In the genomic region with DNA sequence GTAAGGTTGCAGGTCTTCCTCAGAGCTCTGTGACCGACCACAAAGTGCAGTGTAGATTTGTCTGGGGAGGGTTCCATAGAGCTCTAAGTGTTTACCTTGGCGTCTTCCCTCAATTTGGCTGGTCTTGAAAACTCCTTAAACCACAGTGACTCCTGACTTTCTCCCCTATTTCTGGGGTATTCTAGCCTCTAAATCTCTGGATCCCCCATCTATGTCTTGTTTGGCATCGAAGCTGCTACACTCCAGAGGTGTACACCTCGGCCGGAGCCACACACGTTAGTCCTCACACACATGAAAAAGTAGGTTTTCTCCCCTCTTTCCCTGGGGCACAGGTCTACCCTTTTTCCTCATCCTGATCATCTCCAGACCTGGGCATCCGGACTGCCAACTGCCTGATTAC, we compare ENCODE assay signal across 21 cellular contexts. TPM values are rescaled to one million over a fixed set of nuclear protein-coding genes. Genes with fewer than 3 reads are reported as not detected.
DNase-seq lines count a peak whose midpoint lies in the region; ATAC-seq and TF ChIP-seq lines count a peak whose summit lies in the region.
"Had no signal": no experiment of that assay in that cellular context is flagged by ENCODE, and none has a peak within 500 bp of the region (broad histone marks: within the 10 kb centered on the region; RNA-seq: fewer than 3 reads in every experiment).

No MANE protein-coding gene starts in this region.

- peaks cover 17% of the 10 kb centered on the region for H3K27me3 ChIP-seq in neural progenitor cell

- peaks cover 31% of the 10 kb centered on the region for H3F3A ChIP-seq in neural progenitor cell (ENCODE audit: low read depth)

- H3K4me3 ChIP-seq in neural progenitor cell, result no peak overlapping the region
- H3K4me3 ChIP-seq: BLaER1, GM12878, HAP-1, K562 had no signal

- no peak for ATAC-seq in activated CD8-positive, alpha-beta memory T cell treated with anti-CD3 and anti-CD28 coated beads, Interleukin-2, amount 10 ng/mL, durations not matched to agents 7 days and 5 days
- ATAC-seq in HG02884 (IDR thresholded peaks at IDR 0.05; ENCODE audit: unreplicated experiment), result no peak
- ATAC-seq: GM12878, K562 had no signal

- H4K20me1 ChIP-seq in neural progenitor cell (ENCODE audit: low read depth), result no peaks in the 10 kb centered on the region

- no peak overlapping the region for H3K4me3 Mint-ChIP-seq in activated CD8-positive, alpha-beta memory T cell treated with anti-CD3 and anti-CD28 coated beads, Interleukin-2, amount 10 ng/mL, durations not matched to agents 7 days and 5 days
- H3K4me3 Mint-ChIP-seq in activated T-helper 1 cell treated with anti-CD3 and anti-CD28 coated beads, Interleukin-12 subunit alpha, Interleukin-12 subunit beta, Interleukin-2, Interleukin-4 antibody, amounts not matched to agents 30 ng/mL and 10 ng/mL and 1 ng/mL, durations not matched to agents 14 hours and 24 hours and 36 hours, result no peak overlapping the region
- H3K4me3 Mint-ChIP-seq in neural progenitor cell (no peak overlapping the region), immature natural killer cell (no peak overlapping the region)
- H3K4me3 Mint-ChIP-seq: CD14-positive monocyte; CD4-positive, alpha-beta memory T cell had no signal

- no peak overlapping the region for H3K27ac ChIP-seq in neural progenitor cell
- H3K27ac ChIP-seq: BLaER1 had no signal

- H3K4me1 Mint-ChIP-seq in activated CD8-positive, alpha-beta memory T cell treated with anti-CD3 and anti-CD28 coated beads, Interleukin-2, amount 10 ng/mL, durations not matched to agents 7 days and 5 days, result peaks cover 60% of the 10 kb centered on the region
- H3K4me1 Mint-ChIP-seq in activated T-helper 1 cell treated with anti-CD3 and anti-CD28 coated beads, Interleukin-12 subunit alpha, Interleukin-12 subunit beta, Interleukin-2, Interleukin-4 antibody, amounts not matched to agents 30 ng/mL and 10 ng/mL and 1 ng/mL, durations not matched to agents 14 hours and 24 hours and 36 hours (ENCODE audit: low read depth), result peaks cover 73% of the 10 kb centered on the region
- H3K4me1 Mint-ChIP-seq in neural progenitor cell (peaks cover 24% of the 10 kb centered on the region), immature natural killer cell (no peaks in the 10 kb centered on the region)
- H3K4me1 Mint-ChIP-seq: CD14-positive monocyte had no signal

- no peak overlapping the region for H2AFZ ChIP-seq in neural progenitor cell (replicated peaks)

- peaks cover 74% of the 10 kb centered on the region for H3K27me3 Mint-ChIP-seq in activated CD8-positive, alpha-beta memory T cell treated with anti-CD3 and anti-CD28 coated beads, Interleukin-2, amount 10 ng/mL, durations not matched to agents 7 days and 5 days
- H3K27me3 Mint-ChIP-seq in activated T-helper 1 cell treated with anti-CD3 and anti-CD28 coated beads, Interleukin-12 subunit alpha, Interleukin-12 subunit beta, Interleukin-2, Interleukin-4 antibody, amounts not matched to agents 30 ng/mL and 10 ng/mL and 1 ng/mL, durations not matched to agents 14 hours and 24 hours and 36 hours (ENCODE audit: insufficient read depth), result peaks cover 52% of the 10 kb centered on the region
- H3K27me3 Mint-ChIP-seq in neural progenitor cell (ENCODE audit: insufficient read depth, low read depth) (peaks cover 30% of the 10 kb centered on the region), immature natural killer cell (ENCODE audit: low read depth in 3 of 3) (peaks cover 8 to 28% (median 9%) of the 10 kb centered on the region in 3 donors)

- H3K36me3 ChIP-seq in neural progenitor cell, result no peaks in the 10 kb centered on the region
- H3K36me3 ChIP-seq: BLaER1, HAP-1 had no signal

- no peaks in the 10 kb centered on the region for H3K9me3 Mint-ChIP-seq in activated CD8-positive, alpha-beta memory T cell treated with anti-CD3 and anti-CD28 coated beads, Interleukin-2, amount 10 ng/mL, durations not matched to agents 7 days and 5 days (ENCODE audit: low read depth)
- no peaks in the 10 kb centered on the region for H3K9me3 Mint-ChIP-seq in activated T-helper 1 cell treated with anti-CD3 and anti-CD28 coated beads, Interleukin-12 subunit alpha, Interleukin-12 subunit beta, Interleukin-2, Interleukin-4 antibody, amounts not matched to agents 30 ng/mL and 10 ng/mL and 1 ng/mL, durations not matched to agents 14 hours and 24 hours and 36 hours
- H3K9me3 Mint-ChIP-seq in neural progenitor cell (no peaks in the 10 kb centered on the region), immature natural killer cell (peaks cover 0 to 1% (median 0%) of the 10 kb centered on the region in 6 donors)
- H3K9me3 Mint-ChIP-seq: CD4-positive, alpha-beta memory T cell had no signal

- H3K4me2 ChIP-seq in neural progenitor cell, result no peak overlapping the region
- H3K4me2 ChIP-seq: BLaER1 had no signal

- intact Hi-C loops in activated T-helper 1 cell treated with anti-CD3 and anti-CD28 coated beads, Interleukin-12 subunit alpha, Interleukin-12 subunit beta, Interleukin-2, Interleukin-4 antibody, amounts not matched to agents 30 ng/mL and 10 ng/mL and 1 ng/mL, durations not matched to agents 14 hours and 24 hours and 36 hours (cut with micrococcal nuclease), result no loop called here

- no peak overlapping the region for H3K9ac ChIP-seq in neural progenitor cell
- H3K9ac ChIP-seq: BLaER1 had no signal

- no peak for DNase-seq in activated CD8-positive, alpha-beta memory T cell treated with anti-CD3 and anti-CD28 coated beads, Interleukin-2, amount 10 ng/mL, durations not matched to agents 7 days and 5 days
- DNase-seq in activated CD8-positive, alpha-beta memory T cell treated with anti-CD3 and anti-CD28 coated beads, Interleukin-2, amount 50 U/mL, for 48 hours, result no peak
- no peak for DNase-seq in activated T-helper 1 cell treated with anti-CD3 and anti-CD28 coated beads, Interleukin-12 subunit alpha, Interleukin-12 subunit beta, Interleukin-2, Interleukin-4 antibody, amounts not matched to agents 30 ng/mL and 10 ng/mL and 1 ng/mL, durations not matched to agents 14 hours and 24 hours and 36 hours (ENCODE audit: low spot score)
- no peak for DNase-seq in neural progenitor cell (ENCODE audit: low spot score)
- no peak for DNase-seq in stimulated activated CD4-positive, alpha-beta T cell treated with anti-CD3 and anti-CD28 coated beads, Interleukin-4, amount 100 ng/mL, for 1 hour
- DNase-seq in iPS-NIHi11 (ENCODE audit: low spot score), result no peak
- no peak for DNase-seq in immature natural killer cell
- DNase-seq: 8988T; CD4-positive, alpha-beta memory T cell; DMS153; DND-41; EL had no signal

- H3K79me2 ChIP-seq in neural progenitor cell (ENCODE audit: low read depth), result no peaks in the 10 kb centered on the region

- H3K36me3 Mint-ChIP-seq in activated CD8-positive, alpha-beta memory T cell treated with anti-CD3 and anti-CD28 coated beads, Interleukin-2, amount 10 ng/mL, durations not matched to agents 7 days and 5 days, result peaks cover 13% of the 10 kb centered on the region
- H3K36me3 Mint-ChIP-seq in activated T-helper 1 cell treated with anti-CD3 and anti-CD28 coated beads, Interleukin-12 subunit alpha, Interleukin-12 subunit beta, Interleukin-2, Interleukin-4 antibody, amounts not matched to agents 30 ng/mL and 10 ng/mL and 1 ng/mL, durations not matched to agents 14 hours and 24 hours and 36 hours (ENCODE audit: low read depth), result peaks cover 2% of the 10 kb centered on the region
- H3K36me3 Mint-ChIP-seq in neural progenitor cell (no peaks in the 10 kb centered on the region), immature natural killer cell (no peaks in the 10 kb centered on the region)
- H3K36me3 Mint-ChIP-seq: CD14-positive monocyte; CD4-positive, alpha-beta memory T cell had no signal

- H3K9me3 ChIP-seq in neural progenitor cell (ENCODE audit: low read depth), result no peaks in the 10 kb centered on the region
- H3K9me3 ChIP-seq: BLaER1, HAP-1 had no signal

- no peak for TF ChIP-seq CTCF in neural progenitor cell (IDR thresholded peaks at IDR 0.05)

- peak overlapping the region; percentile 35 for H3K27ac Mint-ChIP-seq in activated CD8-positive, alpha-beta memory T cell treated with anti-CD3 and anti-CD28 coated beads, Interleukin-2, amount 10 ng/mL, durations not matched to agents 7 days and 5 days
- peak overlapping the region; percentile 53 for H3K27ac Mint-ChIP-seq in activated T-helper 1 cell treated with anti-CD3 and anti-CD28 coated beads, Interleukin-12 subunit alpha, Interleukin-12 subunit beta, Interleukin-2, Interleukin-4 antibody, amounts not matched to agents 30 ng/mL and 10 ng/mL and 1 ng/mL, durations not matched to agents 14 hours and 24 hours and 36 hours
- H3K27ac Mint-ChIP-seq in neural progenitor cell (peak overlapping the region; percentile 37), immature natural killer cell (no peak overlapping the region)
- H3K27ac Mint-ChIP-seq: CD4-positive, alpha-beta memory T cell had no signal

- H3K4me1 ChIP-seq in neural progenitor cell, result peaks cover 47% of the 10 kb centered on the region
- H3K4me1 ChIP-seq: HAP-1 had no signal

- CTCF ChIA-PET in activated CD8-positive, alpha-beta memory T cell treated with anti-CD3 and anti-CD28 coated beads, Interleukin-2, amount 10 ng/mL, durations not matched to agents 7 days and 5 days (lab: Charles Lee), result interaction anchor here (1.0 to 10.2 kb wide), 3 partner anchors 11 to 76 kb away, joined by 3 to 161 read pairs (median 126); no protein-coding TSS in a partner anchor

RNA-seq across cellular contexts. Expression of a gene that starts 5.0 kb away (rescaled TPM):
- total RNA-seq in activated CD8-positive, alpha-beta memory T cell treated with anti-CD3 and anti-CD28 coated beads, Interleukin-2, amount 10 ng/mL, durations not matched to agents 7 days and 5 days, result not detected
- total RNA-seq in activated T-helper 1 cell treated with anti-CD3 and anti-CD28 coated beads, Interleukin-12 subunit alpha, Interleukin-12 subunit beta, Interleukin-2, Interleukin-4 antibody, amounts not matched to agents 30 ng/mL and 10 ng/mL and 1 ng/mL, durations not matched to agents 14 hours and 24 hours and 36 hours, result 0.36 TPM in 1 of 2 replicates, not detected in the other
- total RNA-seq in neural progenitor cell (ENCODE audit: low replicate concordance), result 1.4 TPM in 1 of 2 replicates, not detected in the other
- not detected for polyA plus RNA-seq in immature natural killer cell
- total RNA-seq: A673; CD4-positive, alpha-beta memory T cell; G401; K562 had no signal
- polyA plus RNA-seq: AG04450; CD4-positive, alpha-beta memory T cell; K562 had no signal

RNA-seq across cellular contexts. Expression of a gene that starts 34.1 kb away (rescaled TPM):
- total RNA-seq in activated CD8-positive, alpha-beta memory T cell treated with anti-CD3 and anti-CD28 coated beads, Interleukin-2, amount 10 ng/mL, durations not matched to agents 7 days and 5 days, result 10 to 100 TPM in 1 of 2 experiments, 1 to 10 TPM in 1; 6.5 to 10.5 TPM
- total RNA-seq in activated T-helper 1 cell treated with anti-CD3 and anti-CD28 coated beads, Interleukin-12 subunit alpha, Interleukin-12 subunit beta, Interleukin-2, Interleukin-4 antibody, amounts not matched to agents 30 ng/mL and 10 ng/mL and 1 ng/mL, durations not matched to agents 14 hours and 24 hours and 36 hours, result 6.7 and 7.3 TPM in 2 replicates
- 0.46 and 0.47 TPM in 2 replicates for total RNA-seq in neural progenitor cell (ENCODE audit: low replicate concordance)
- polyA plus RNA-seq in immature natural killer cell, result 1 to 10 TPM; 1.9 to 2.5 (median 2.4) TPM

Comparison
In these comparisons a context has a peak if more than half of its experiments do, and no peak if none do; other contexts are left out.
1. H3K27ac Mint-ChIP-seq: peak in activated CD8-positive, alpha-beta memory T cell treated with anti-CD3 and anti-CD28 coated beads, Interleukin-2, amount 10 ng/mL, durations not matched to agents 7 days and 5 days (single experiment), activated T-helper 1 cell treated with anti-CD3 and anti-CD28 coated beads, Interleukin-12 subunit alpha, Interleukin-12 subunit beta, Interleukin-2, Interleukin-4 antibody, amounts not matched to agents 30 ng/mL and 10 ng/mL and 1 ng/mL, durations not matched to agents 14 hours and 24 hours and 36 hours (single experiment) and neural progenitor cell (single experiment); none in immature natural killer cell (0 of 6).